ENCODE assay signal across 9 cellular contexts in the genomic region with DNA sequence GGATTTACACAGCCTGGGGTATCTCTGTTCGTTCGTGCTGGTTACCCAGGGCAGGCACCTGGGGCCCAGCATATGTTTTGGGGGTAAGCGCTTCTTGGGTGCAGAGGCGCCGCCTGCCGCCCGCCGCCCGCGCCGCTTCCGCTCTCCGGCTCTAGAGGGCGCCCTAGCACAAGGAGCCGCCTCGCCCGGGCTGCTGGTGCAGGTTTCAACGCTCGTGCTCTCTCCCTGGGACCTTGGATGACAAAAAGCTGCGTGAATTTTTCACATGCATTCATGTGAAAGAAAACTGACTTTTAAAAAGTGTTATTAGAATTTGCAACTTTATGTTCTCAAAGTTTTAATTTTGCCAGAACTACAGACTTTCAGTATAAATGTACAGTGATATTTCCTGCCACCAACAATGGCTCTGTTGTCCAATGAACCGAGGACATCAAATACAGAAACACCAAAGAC. TPM values are rescaled to one million over a fixed set of nuclear protein-coding genes. Genes with fewer than 3 reads are reported as not detected.
DNase-seq lines count a peak whose midpoint lies in the region; ATAC-seq and TF ChIP-seq lines count a peak whose summit lies in the region.
"Had no signal": no experiment of that assay in that cellular context is flagged by ENCODE, and none has a peak within 500 bp of the region (broad histone marks: within the 10 kb centered on the region; RNA-seq: fewer than 3 reads in every experiment).

No MANE protein-coding gene starts in this region.

- CTCF ChIA-PET in MCF 10A (lab: Yijun Ruan, JAX), result interaction anchor here (0.6 to 5.0 kb wide), 17 partner anchors 8 to 201 kb away, joined by 3 to 119 read pairs (median 4); no protein-coding TSS in a partner anchor

- BruUV-seq in MCF 10A (replicated peaks; lab: Mats Ljungman, UMichigan), result no TSS peak

- H3K27me3 Mint-ChIP-seq in MCF 10A (ENCODE audit: insufficient read depth, unreplicated experiment), result peaks cover 16% of the 10 kb centered on the region

- TF ChIP-seq CTCF in WI38 (IDR thresholded peaks at IDR 0.05; ENCODE audit: low read depth, low read length) (peak; percentile 99), MCF 10A (IDR thresholded peaks at IDR 0.05; ENCODE audit: unreplicated experiment) (peak; percentile 96)

- H3K36me3 Mint-ChIP-seq in MCF 10A (ENCODE audit: insufficient read depth, unreplicated experiment), result peaks cover 6% of the 10 kb centered on the region

- H3K9me3 Mint-ChIP-seq in MCF 10A (ENCODE audit: unreplicated experiment), result no peaks in the 10 kb centered on the region

- peak; percentile 70 for ATAC-seq in HG02588 (IDR thresholded peaks at IDR 0.05; ENCODE audit: unreplicated experiment)

- no peaks in the 10 kb centered on the region for H3K4me1 Mint-ChIP-seq in MCF 10A (ENCODE audit: insufficient read depth, unreplicated experiment)

- peak; percentile 28 for DNase-seq in NCI-H510A treated with DMSO at 0.1 percent for 48 hours (lab: John Stamatoyannopoulos, UW)
- DNase-seq in NCI-H510A (lab: John Stamatoyannopoulos, UW), result no peak
- DNase-seq in NAMALWA (ENCODE audit: low spot score), result peak; percentile 79
- DNase-seq in MCF 10A (ENCODE audit: unreplicated experiment), result peak; percentile 63
- DNase-seq in islet precursor cell, result peak; percentile 82
- peak; percentile 86 to 87 for DNase-seq in stimulated activated CD4-positive, alpha-beta T cell treated with anti-CD3 and anti-CD28 coated beads, Interleukin-2, amount 100 ng/mL, for 24 hours

- POLR2A ChIA-PET in MCF 10A (lab: Yijun Ruan, JAX), result interaction anchor here (0.9 to 1.0 kb wide), 3 partner anchors 106 to 123 kb away, joined by 3 to 4 read pairs (median 4); no protein-coding TSS in a partner anchor

- H3K27ac Mint-ChIP-seq in MCF 10A (ENCODE audit: low read depth, unreplicated experiment), result no peak overlapping the region

- H3K4me3 ChIP-seq in WI38 (ENCODE audit: low read depth, low read length), result no peak overlapping the region
- H3K4me3 ChIP-seq: skin epidermis had no signal

- intact Hi-C loops in MCF 10A (cut with micrococcal nuclease), result loop anchor here (1.0 to 10.0 kb wide), 4 partner anchors 107 to 391 kb away; a partner anchor contains a TSS

- H3K4me3 Mint-ChIP-seq in MCF 10A (ENCODE audit: unreplicated experiment), result no peak overlapping the region

RNA-seq across cellular contexts. Expression of a gene that starts 32.5 kb away (rescaled TPM):
- total RNA-seq in MCF 10A (2022), result 0.12 TPM in 1 of 2 replicates, not detected in the other
